9 cellular contexts compared by ENCODE assay signal in the genomic region with DNA sequence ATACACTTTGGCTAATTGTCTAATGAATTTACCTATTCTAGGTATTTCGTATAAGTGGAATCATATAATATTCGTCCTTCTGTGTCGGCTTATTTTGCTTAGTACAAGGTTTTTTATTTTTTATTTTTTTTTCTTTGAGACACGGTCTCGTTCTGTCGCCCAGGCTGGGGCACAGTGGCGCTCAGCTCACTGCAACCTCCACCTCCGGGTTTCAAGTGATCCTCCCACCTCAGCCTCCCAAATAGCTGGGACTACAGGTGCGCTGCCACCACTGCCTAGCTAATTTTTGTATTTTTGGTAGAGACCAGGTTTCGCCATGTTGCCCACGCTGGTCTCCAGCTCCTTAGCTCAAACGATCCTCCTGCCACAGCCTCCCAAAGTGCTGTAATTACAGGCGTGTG. TPM values are rescaled to one million over a fixed set of nuclear protein-coding genes. Genes with fewer than 3 reads are reported as not detected.
DNase-seq lines count a peak whose midpoint lies in the region; ATAC-seq, FAIRE-seq and TF ChIP-seq lines count a peak whose summit lies in the region.
"Had no signal": no experiment of that assay in that cellular context is flagged by ENCODE, and none has a peak within 500 bp of the region (broad histone marks: within the 10 kb centered on the region; RNA-seq: fewer than 3 reads in every experiment).

No MANE protein-coding gene starts in this region.

- dilution Hi-C loops in keratinocyte (cut with MboI; ENCODE audit: extremely low pct_ligation_motif_present, low sequenced_read_pairs), result no loop called here

- H3K9me3 Mint-ChIP-seq in activated naive CD4-positive, alpha-beta T cell treated with anti-CD3 and anti-CD28 coated beads, Interleukin-2, amount 50 U/mL, for 72 hours, result no peaks in the 10 kb centered on the region

- DNase-seq in NCI-H1436 (lab: John Stamatoyannopoulos, UW) (peak; percentile 43), NCI-H1436 treated with DMSO at 0.1 percent for 48 hours (lab: John Stamatoyannopoulos, UW) (no peak), keratinocyte (ENCODE audit: low read depth, low spot score) (no peak), substantia nigra (lab: John Stamatoyannopoulos, UW) (no peak), G401 (ENCODE audit: low spot score) (no peak), inferior parietal cortex (ENCODE audit: extremely low spot score) (no peak)
- no peak for DNase-seq in activated naive CD4-positive, alpha-beta T cell treated with anti-CD3 and anti-CD28 coated beads, Interleukin-2, amount 50 U/mL, for 72 hours (ENCODE audit: low spot score in 2 of 2)

- peak overlapping the region; percentile 75 for H2AFZ ChIP-seq in keratinocyte (ENCODE audit: control insufficient read depth, low read length)

- H3K27ac Mint-ChIP-seq in activated naive CD4-positive, alpha-beta T cell treated with anti-CD3 and anti-CD28 coated beads, Interleukin-2, amount 50 U/mL, for 72 hours, result peak overlapping the region; percentile 100

- peak overlapping the region in 2 of 3 experiments; percentile 43 to 87 for H3K4me3 ChIP-seq in keratinocyte (ENCODE audit: control insufficient read depth in 2 of 3, extremely low read depth in 1 of 3, insufficient read depth in 2 of 3, low read depth in 1 of 3, low read length in 3 of 3)

- H3K27ac ChIP-seq in keratinocyte (ENCODE audit: control insufficient read depth, insufficient read depth, low read length) (peak overlapping the region; percentile 94), substantia nigra (ENCODE audit: low read depth, low read length, poor library complexity, severe bottlenecking) (peak overlapping the region; percentile 99)

- in situ Hi-C loops in G401 (cut with HindIII; ENCODE audit: low sequenced_read_pairs), result no loop called here

- H3K79me2 ChIP-seq in keratinocyte (ENCODE audit: control insufficient read depth, insufficient read depth, low read length), result no peaks in the 10 kb centered on the region

- H3K4me1 ChIP-seq in keratinocyte (ENCODE audit: control insufficient read depth, extremely low read depth, insufficient read depth, low read length), result peaks cover 17% of the 10 kb centered on the region

- no peaks in the 10 kb centered on the region for H3K36me3 ChIP-seq in keratinocyte (ENCODE audit: control insufficient read depth in 2 of 2, extremely low read depth in 1 of 2, insufficient read depth in 2 of 2, low read length in 2 of 2)

- peak overlapping the region; percentile 99 for H3K4me2 ChIP-seq in keratinocyte (ENCODE audit: control insufficient read depth, extremely low read depth, insufficient read depth, low read depth, low read length)

- no peaks in the 10 kb centered on the region for H3K9me1 ChIP-seq in keratinocyte (ENCODE audit: control insufficient read depth, extremely low read depth, insufficient read depth, low read length)

- H3K9ac ChIP-seq in keratinocyte (ENCODE audit: control insufficient read depth, extremely low read depth, insufficient read depth, low read length), result peak overlapping the region; percentile 94

- no peak for TF ChIP-seq CTCF in keratinocyte (optimal IDR thresholded peaks at IDR 0.05 in 1 of 3, IDR thresholded peaks at IDR 0.05 in 1 of 3, conservative IDR thresholded peaks at IDR 0.05 in 1 of 3; ENCODE audit: extremely low read depth in 1 of 3, insufficient read depth in 2 of 3, low read length in 3 of 3)

- no peak for ATAC-seq in activated naive CD4-positive, alpha-beta T cell treated with anti-CD3 and anti-CD28 coated beads, Interleukin-2, amount 50 U/mL, for 72 hours
- no peak for ATAC-seq in HG02623 (IDR thresholded peaks at IDR 0.05; ENCODE audit: unreplicated experiment)

- FAIRE-seq in keratinocyte (lab: Jason Lieb, UNC), result no peak
- FAIRE-seq: A204.1 had no signal

- H3K36me3 Mint-ChIP-seq in activated naive CD4-positive, alpha-beta T cell treated with anti-CD3 and anti-CD28 coated beads, Interleukin-2, amount 50 U/mL, for 72 hours, result peaks cover 8 to 12% of the 10 kb centered on the region in 2 donors

- H3K27me3 ChIP-seq in keratinocyte (ENCODE audit: control insufficient read depth, extremely low read depth, insufficient read depth, low read length), result no peaks in the 10 kb centered on the region

- no peaks in the 10 kb centered on the region for H3K9me3 ChIP-seq in keratinocyte (ENCODE audit: control insufficient read depth, low read depth, low read length)

- no peaks in the 10 kb centered on the region for H4K20me1 ChIP-seq in keratinocyte (ENCODE audit: control insufficient read depth, extremely low read depth, insufficient read depth, low read length)

RNA-seq across cellular contexts. Expression of a gene that starts 38.2 kb away (rescaled TPM):
- 100 to 1,000 TPM; 339 to 451 TPM for total RNA-seq in activated naive CD4-positive, alpha-beta T cell treated with anti-CD3 and anti-CD28 coated beads, Interleukin-2, amount 50 U/mL, for 72 hours
- 65.9 to 151 TPM (median 86.8 TPM) in 3 replicates for polyA plus RNA-seq in keratinocyte
- 68.6 TPM for polyA plus RNA-seq in keratinocyte (2011; ENCODE audit: low read depth)
- polyA plus RNA-seq in keratinocyte (2011; cell fraction: cytosol; rRNA removed), result 118 and 127 TPM in 2 replicates
- polyA plus RNA-seq in keratinocyte (2011; cell fraction: nucleus; rRNA removed), result 99.3 and 116 TPM in 2 replicates
- polyA plus RNA-seq in keratinocyte (2012; ENCODE audit: low replicate concordance), result 234 and 283 TPM in 2 replicates
- 57.8 to 120 TPM (median 62.8 TPM) in 3 replicates for polyA minus RNA-seq in keratinocyte
- 93.2 TPM for polyA minus RNA-seq in keratinocyte (2011; cell fraction: cytosol; rRNA and poly(A)+ RNA removed)
- 30.5 and 40.4 TPM in 2 replicates for polyA minus RNA-seq in keratinocyte (2011; cell fraction: nucleus; rRNA and poly(A)+ RNA removed)
- 150 and 167 TPM in 2 replicates for total RNA-seq in G401 (2014; rRNA removed; shearing (Covaris generic))
